In the genomic region with DNA sequence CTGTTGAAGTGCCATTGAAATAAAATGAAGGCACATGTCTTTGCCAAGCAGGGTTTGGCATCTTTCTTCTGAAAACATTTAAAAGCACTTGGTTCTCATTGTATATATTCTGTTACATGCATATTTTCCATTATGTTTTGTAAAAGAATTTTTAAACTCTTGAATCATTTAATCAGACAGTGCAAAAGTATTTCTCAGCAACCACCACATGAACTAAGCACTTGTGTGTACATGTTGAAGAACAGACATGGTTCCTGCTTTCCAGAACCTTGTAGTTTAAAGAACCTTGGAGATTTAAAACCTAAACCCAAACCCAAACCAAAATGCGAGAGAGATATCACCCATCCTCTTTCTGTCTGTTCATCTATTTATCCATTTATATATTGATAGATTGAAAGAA, we compare ENCODE assay signal across 25 cellular contexts.
"Had no signal": no experiment of that assay in that cellular context is flagged by ENCODE, and none has a peak within 500 bp of the region (broad histone marks: within the 10 kb centered on the region; RNA-seq: fewer than 3 reads in every experiment).

No MANE protein-coding gene starts in this region.

- H3K4me1 ChIP-seq: esophagus muscularis mucosa, gastrocnemius medialis, heart left ventricle, left lung, neural progenitor cell, prostate gland, right atrium auricular region, upper lobe of right lung, uterus had no signal

- FAIRE-seq: colon had no signal

- H2AFZ ChIP-seq: hepatocyte had no signal

- H3K4me3 ChIP-seq: esophagus muscularis mucosa, gastrocnemius medialis, heart left ventricle, hepatocyte, left lung, neural progenitor cell, prostate gland, right atrium auricular region, smooth muscle cell, suprapubic skin, transverse colon, upper lobe of right lung, uterus had no signal

- H3K27ac ChIP-seq: esophagus muscularis mucosa, gastrocnemius medialis, heart left ventricle, left lung, neural progenitor cell, prostate gland, right atrium auricular region, suprapubic skin, transverse colon, upper lobe of right lung, uterus had no signal

- H3K36me3 ChIP-seq: esophagus muscularis mucosa, gastrocnemius medialis, heart left ventricle, left lung, neural progenitor cell, prostate gland, right atrium auricular region, suprapubic skin, transverse colon, upper lobe of right lung had no signal

- H3K9ac ChIP-seq: neural progenitor cell had no signal

- DNase-seq: effector CD8-positive, alpha-beta T cell; endodermal cell; gastrocnemius medialis; heart left ventricle; left cardiac atrium; left lung; mesenchymal stem cell; naive thymus-derived CD4-positive, alpha-beta T cell; stimulated activated CD4-positive, alpha-beta T cell treated with anti-CD3 and anti-CD28 coated beads, Interleukin-12 subunit alpha, Interleukin-12 subunit beta, amount 100 ng/mL, for 4 hours; stimulated activated CD4-positive, alpha-beta T cell treated with anti-CD3 and anti-CD28 coated beads, Interleukin-1b, Interleukin-23, amount 100 ng/mL, for 48 hours; stimulated activated CD4-positive, alpha-beta T cell treated with anti-CD3 and anti-CD28 coated beads, Interleukin-4, amount 100 ng/mL, for 1 hour; stimulated activated CD8-positive, alpha-beta memory T cell treated with anti-CD3 and anti-CD28 coated beads, Interleukin-4, amount 100 ng/mL, for 48 hours; stimulated activated naive CD4-positive, alpha-beta T cell; stimulated activated naive CD8-positive, alpha-beta T cell treated with anti-CD3 and anti-CD28 coated beads, Interleukin-15, amount 100 ng/mL, for 72 hours; transverse colon; upper lobe of right lung; uterus had no signal

- H3K27me3 ChIP-seq: esophagus muscularis mucosa, gastrocnemius medialis, heart left ventricle, hepatocyte, neural progenitor cell, right atrium auricular region, suprapubic skin, transverse colon, uterus had no signal

- H3K79me2 ChIP-seq: hepatocyte had no signal

- H3K9me3 ChIP-seq: esophagus muscularis mucosa, gastrocnemius medialis, heart left ventricle, left lung, prostate gland, right atrium auricular region, suprapubic skin, transverse colon, upper lobe of right lung, uterus had no signal

- H3K4me2 ChIP-seq: hepatocyte, neural progenitor cell, smooth muscle cell had no signal
